ENCODE assay signal across 10 cellular contexts in the genomic region with DNA sequence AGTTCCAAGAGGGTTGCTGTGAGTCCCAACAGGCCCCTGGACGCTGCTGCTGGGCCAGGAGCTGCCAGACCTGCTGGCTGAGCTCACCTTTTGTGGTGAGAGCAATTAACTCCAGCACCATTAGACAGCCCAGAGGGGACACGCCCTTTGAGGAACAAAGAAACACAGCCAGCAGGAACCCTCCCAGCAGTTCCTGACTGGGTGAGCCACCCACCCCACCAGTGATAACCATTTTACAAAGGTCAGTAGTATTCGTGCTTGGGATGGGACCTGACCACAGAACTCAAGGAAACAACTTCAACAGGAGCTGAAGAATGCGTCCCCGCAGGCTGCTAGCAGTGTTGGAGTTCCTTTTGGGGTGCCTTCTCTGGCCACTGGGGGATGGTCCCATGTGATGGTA. TPM values are rescaled to one million over a fixed set of nuclear protein-coding genes. Genes with fewer than 3 reads are reported as not detected.
DNase-seq lines count a peak whose midpoint lies in the region; ATAC-seq and TF ChIP-seq lines count a peak whose summit lies in the region.
"Had no signal": no experiment of that assay in that cellular context is flagged by ENCODE, and none has a peak within 500 bp of the region (broad histone marks: within the 10 kb centered on the region; RNA-seq: fewer than 3 reads in every experiment).

No MANE protein-coding gene starts in this region.

- no peak overlapping the region for H2BK15ac ChIP-seq in H9 (ENCODE audit: low read depth, low read length)

- H3K23me2 ChIP-seq in H9 (ENCODE audit: insufficient read length, low read depth, low read length, poor library complexity, severe bottlenecking), result no peaks in the 10 kb centered on the region

- ATAC-seq in HG03097 (IDR thresholded peaks at IDR 0.05; ENCODE audit: low FRiP score, unreplicated experiment) (no peak), HG03439 (IDR thresholded peaks at IDR 0.05; ENCODE audit: unreplicated experiment) (no peak)

- no peak overlapping the region for H3T11ph ChIP-seq in H9 (ENCODE audit: low read length)

- H3K79me2 ChIP-seq in H9 (ENCODE audit: insufficient read depth, low read length), result no peaks in the 10 kb centered on the region
- H3K79me2 ChIP-seq in trophoblast cell (ENCODE audit: control insufficient read depth, insufficient read depth, low read length, poor library complexity), result no peaks in the 10 kb centered on the region

- H4K5ac ChIP-seq in H9 (ENCODE audit: insufficient read length, low read depth, low read length), result no peak overlapping the region

- WGBS in H9 (ENCODE audit: extremely low coverage, insufficient read length, low lambda C conversion rate), result no CpG with 5 or more reads among the region's 5 CpGs
- 38 to 40% methylated on average over 5 of the region's 5 CpGs for WGBS in esophagus, 2 donors
- WGBS in trophoblast cell (ENCODE audit: extremely low coverage, insufficient coverage, insufficient read length), result no CpG with 5 or more reads among the region's 5 CpGs
- WGBS in testis, 2 donors, result 81% methylated on average over 5 of the region's 5 CpGs

- H3K36me3 Mint-ChIP-seq in H9 (ENCODE audit: insufficient read depth in 1 of 3, low read depth in 3 of 3), result peaks cover 0 to 4% (median 3%) of the 10 kb centered on the region in 3 experiments; a peak in 2 of 7 replicates

- H2BK5ac ChIP-seq in H9 (ENCODE audit: insufficient read length, low read length), result no peak overlapping the region
- no peak overlapping the region for H2BK5ac ChIP-seq in trophoblast cell (ENCODE audit: low read depth, low read length, poor library complexity)

- H2AFZ ChIP-seq in H9 (ENCODE audit: low read length) (no peak overlapping the region), trophoblast cell (ENCODE audit: insufficient read depth, low read length, poor library complexity) (no peak overlapping the region)

- H3K4me1 ChIP-seq in H9 (ENCODE audit: insufficient read depth, low read length) (peaks cover 13% of the 10 kb centered on the region; the same call in 1 of the 2 replicates), esophagus (ENCODE audit: control insufficient read depth in 2 of 2, insufficient read depth in 2 of 2, low read length in 1 of 2) (peaks cover 7 to 11% of the 10 kb centered on the region in 2 donors), trophoblast cell (ENCODE audit: control insufficient read depth in 1 of 2, insufficient read depth in 2 of 2, low read length in 2 of 2) (peaks cover 11 to 16% of the 10 kb centered on the region in 2 experiments), testis (no peaks in the 10 kb centered on the region)

- H3K4ac ChIP-seq in H9 (ENCODE audit: low read depth, low read length), result no peak overlapping the region
- no peak overlapping the region for H3K4ac ChIP-seq in trophoblast cell (ENCODE audit: low read depth, low read length)

- H3K23ac ChIP-seq in H9 (ENCODE audit: insufficient read length, low read depth, low read length) (no peak overlapping the region), trophoblast cell (ENCODE audit: low read length) (no peak overlapping the region)

- TF ChIP-seq POLR2A in testis (IDR thresholded peaks at IDR 0.05), result no peak

- no peak for DNase-seq in H9
- DNase-seq in NCI-H526 (lab: John Stamatoyannopoulos, UW), result peak; percentile 63 to 80
- peak; percentile 91 to 97 for DNase-seq in trophoblast cell
- no peak for DNase-seq in EL
- DNase-seq in testis, result no peak
- DNase-seq: stimulated activated CD4-positive, alpha-beta T cell treated with anti-CD3 and anti-CD28 coated beads, Interleukin-12 subunit alpha, Interleukin-12 subunit beta, amount 100 ng/mL, for 4 hours had no signal

- no peaks in the 10 kb centered on the region for H3K79me1 ChIP-seq in H9 (ENCODE audit: insufficient read depth, low read depth, low read length, poor library complexity, severe bottlenecking)
- H3K79me1 ChIP-seq in trophoblast cell (ENCODE audit: low read length), result no peaks in the 10 kb centered on the region

- peaks cover 23 to 24% of the 10 kb centered on the region in 2 experiments for H3K4me1 Mint-ChIP-seq in H9

- H2BK120ac ChIP-seq in H9 (ENCODE audit: low read depth, low read length, poor library complexity, severe bottlenecking), result no peak overlapping the region
- H2BK120ac ChIP-seq in trophoblast cell (ENCODE audit: insufficient read depth, low read length, poor library complexity), result no peak overlapping the region

- no peak overlapping the region for H2AK5ac ChIP-seq in H9 (ENCODE audit: insufficient read length, low read length)
- no peak overlapping the region for H2AK5ac ChIP-seq in trophoblast cell (ENCODE audit: low read length)

- H3K4me3 Mint-ChIP-seq in H9, result no peak overlapping the region
- H3K4me3 Mint-ChIP-seq: stimulated activated naive CD8-positive, alpha-beta T cell treated with anti-CD3 and anti-CD28 coated beads, Interleukin-15, Interleukin-2, amounts not matched to agents 100 ng/mL and 50 ng/mL, for 24 hours had no signal

- H4K20me1 ChIP-seq in H9 (ENCODE audit: control insufficient read depth, insufficient read depth, insufficient read length), result no peaks in the 10 kb centered on the region

- H4K12ac ChIP-seq in trophoblast cell (ENCODE audit: low read depth, low read length), result no peak overlapping the region

- H3K27ac Mint-ChIP-seq in H9, result 0 out of 7 replicates have a peak overlapping the region, but pooled peaks of 1 of the 3 experiments have one; percentile 15
- H3K27ac Mint-ChIP-seq: stimulated activated naive CD8-positive, alpha-beta T cell treated with anti-CD3 and anti-CD28 coated beads, Interleukin-15, Interleukin-2, amounts not matched to agents 100 ng/mL and 50 ng/mL, for 24 hours had no signal

- H2BK20ac ChIP-seq in H9 (ENCODE audit: low read depth, low read length, poor library complexity, severe bottlenecking), result no peak overlapping the region

- no peak overlapping the region for H2BK12ac ChIP-seq in H9 (ENCODE audit: insufficient read length, low read depth, low read length)
- H2BK12ac ChIP-seq in trophoblast cell (ENCODE audit: low read length), result no peak overlapping the region

- H3K9me3 ChIP-seq in H9 (ENCODE audit: control insufficient read depth, low read depth, low read length) (no peaks in the 10 kb centered on the region), esophagus (ENCODE audit: control insufficient read depth in 2 of 2, insufficient read depth in 1 of 2, low read depth in 1 of 2, low read length in 1 of 2) (no peaks in the 10 kb centered on the region), trophoblast cell (ENCODE audit: insufficient read depth, low read depth, low read length) (peaks cover 4% of the 10 kb centered on the region), testis (no peaks in the 10 kb centered on the region)

- peak overlapping the region; percentile 12 for H4K91ac ChIP-seq in H9 (ENCODE audit: insufficient read length, low read depth, low read length)
- no peak overlapping the region for H4K91ac ChIP-seq in trophoblast cell (ENCODE audit: low read depth, low read length)

- H3K9me3 Mint-ChIP-seq in H9, result peaks cover 0 to 5% of the 10 kb centered on the region in 2 experiments; a peak in 2 of 5 replicates
- H3K9me3 Mint-ChIP-seq: stimulated activated naive CD8-positive, alpha-beta T cell treated with anti-CD3 and anti-CD28 coated beads, Interleukin-15, Interleukin-2, amounts not matched to agents 100 ng/mL and 50 ng/mL, for 24 hours had no signal

- H3K18ac ChIP-seq in H9 (ENCODE audit: insufficient read length, low read depth, low read length), result no peak overlapping the region
- H3K18ac ChIP-seq in trophoblast cell (ENCODE audit: low read length), result no peak overlapping the region

- H3K4me2 ChIP-seq in H9 (ENCODE audit: insufficient read depth, insufficient read length, low read length), result no peak overlapping the region
- no peak overlapping the region for H3K4me2 ChIP-seq in trophoblast cell (ENCODE audit: low read length)

- H3K4me3 ChIP-seq in esophagus (ENCODE audit: low read depth in 1 of 2, low read length in 2 of 2), result no peak overlapping the region
- no peak overlapping the region for H3K4me3 ChIP-seq in trophoblast cell (ENCODE audit: low read depth, low read length)
- no peak overlapping the region for H3K4me3 ChIP-seq in testis

- H3K27ac ChIP-seq in H9 (ENCODE audit: insufficient read length, low read depth, low read length), result no peak overlapping the region
- peak overlapping the region; percentile 64 to 75 for H3K27ac ChIP-seq in esophagus (ENCODE audit: low read depth in 2 of 2, low read length in 1 of 2)
- H3K27ac ChIP-seq in trophoblast cell (ENCODE audit: low read depth, low read length), result no peak overlapping the region
- no peak overlapping the region for H3K27ac ChIP-seq in testis

- H4K8ac ChIP-seq in H9 (replicated peaks; ENCODE audit: insufficient read length, low read depth, low read length) (no peak overlapping the region), trophoblast cell (ENCODE audit: low read depth, low read length) (no peak overlapping the region)

- no peak overlapping the region for H3K9ac ChIP-seq in H9 (ENCODE audit: extremely low read depth, insufficient read length, low read length)
- no peak overlapping the region for H3K9ac ChIP-seq in trophoblast cell (ENCODE audit: low read length)

- peaks cover 0 to 2% of the 10 kb centered on the region in 2 donors for H3K36me3 ChIP-seq in esophagus (ENCODE audit: control insufficient read depth in 2 of 2, insufficient read depth in 2 of 2, low read length in 1 of 2)
- H3K36me3 ChIP-seq in trophoblast cell (ENCODE audit: control insufficient read depth in 1 of 2, insufficient read depth in 2 of 2, low read length in 2 of 2), result no peaks in the 10 kb centered on the region
- H3K36me3 ChIP-seq in testis (ENCODE audit: low read depth, missing control alignments), result no peaks in the 10 kb centered on the region

- H3K27me3 Mint-ChIP-seq in H9 (ENCODE audit: low read depth), result no peaks in the 10 kb centered on the region

- H3K27me3 ChIP-seq in H9 (ENCODE audit: insufficient read depth, low read length), result no peaks in the 10 kb centered on the region
- no peaks in the 10 kb centered on the region for H3K27me3 ChIP-seq in esophagus (ENCODE audit: control insufficient read depth in 1 of 2, insufficient read depth in 2 of 2, low read length in 2 of 2)
- no peaks in the 10 kb centered on the region for H3K27me3 ChIP-seq in trophoblast cell (ENCODE audit: insufficient read depth, low read length)
- H3K27me3 ChIP-seq in testis, result no peaks in the 10 kb centered on the region

- TF ChIP-seq CTCF in H9 (conservative IDR thresholded peaks at IDR 0.05) (no peak), testis (IDR thresholded peaks at IDR 0.05) (no peak)

- H3K14ac ChIP-seq in H9 (ENCODE audit: insufficient read depth, low read length) (peak overlapping the region; percentile 45; the same call in 1 of the 2 replicates), trophoblast cell (ENCODE audit: low read length) (no peak overlapping the region)

- intact Hi-C loops in testis (cut with DNase I; ENCODE audit: low total_unique reads), result no loop called here

- H3K56ac ChIP-seq in H9 (ENCODE audit: insufficient read length, low read depth, low read length), result no peak overlapping the region

RNA-seq across cellular contexts. Expression of a gene that starts 38.8 kb away (rescaled TPM):
- 5.4 and 6.5 TPM in 2 replicates for total RNA-seq in H9 (2021)
- 1 to 10 TPM; 2.0 to 4.0 TPM for polyA plus RNA-seq in esophagus
- polyA plus RNA-seq in trophoblast cell (2013), result 14.8 and 15.5 TPM in 2 replicates
- 10 to 100 TPM; 23.1 to 52.4 TPM for total RNA-seq in testis
- polyA plus RNA-seq in testis (ENCODE audit: insufficient read depth, low read depth, low replicate concordance), result 51.4 TPM

Comparison
In these comparisons a context has a peak if more than half of its experiments do, and no peak if none do; other contexts are left out.
1. DNase-seq: peak in NCI-H526 (2 of 2) and trophoblast cell (2 of 2); none in H9 (single experiment), EL (single experiment) and testis (single experiment).
2. H3K27ac ChIP-seq: peak in esophagus (2 of 2); none in H9 (single experiment), trophoblast cell (single experiment) and testis (0 of 2).